In the genomic region with DNA sequence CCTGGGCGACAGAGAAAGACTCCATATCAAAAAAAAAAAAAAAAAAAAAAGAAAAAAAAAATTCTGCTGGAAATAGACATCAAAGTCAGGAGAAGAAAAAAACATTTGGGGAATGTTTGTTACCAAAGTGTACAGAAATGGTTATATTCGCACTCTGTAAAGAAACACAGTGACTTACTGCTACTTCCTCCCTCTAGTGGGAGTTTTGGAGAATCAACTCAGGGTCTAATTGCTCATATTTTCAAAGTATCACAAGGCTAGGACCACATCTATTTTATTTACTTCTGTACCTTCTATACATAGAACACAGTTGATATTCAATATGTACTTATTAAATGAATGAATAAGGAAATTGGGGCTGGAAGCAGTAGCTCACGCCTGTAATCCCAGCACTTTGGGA, we compare ENCODE assay signal across 10 cellular contexts. TPM values are rescaled to one million over a fixed set of nuclear protein-coding genes. Genes with fewer than 3 reads are reported as not detected.
DNase-seq lines count a peak whose midpoint lies in the region; ATAC-seq, FAIRE-seq and TF ChIP-seq lines count a peak whose summit lies in the region.
"Had no signal": no experiment of that assay in that cellular context is flagged by ENCODE, and none has a peak within 500 bp of the region (broad histone marks: within the 10 kb centered on the region; RNA-seq: fewer than 3 reads in every experiment).

No MANE protein-coding gene starts in this region.

- H3K4me2 ChIP-seq in mammary epithelial cell (ENCODE audit: insufficient read depth, low read depth, low read length): no peak overlapping the region

- dilution Hi-C loops in mammary epithelial cell (cut with HindIII; ENCODE audit: low sequenced_read_pairs): no loop called here

- CTCF ChIA-PET in mammary epithelial cell (lab: Charles Lee; ENCODE audit: low non-redundant PET): no interaction called here
- CTCF ChIA-PET in naive thymus-derived CD4-positive, alpha-beta T cell (lab: Charles Lee): interaction anchor here (0.6 to 2.3 kb wide), 7 partner anchors 10 to 712 kb away, joined by 3 to 6 read pairs (median 4); no protein-coding TSS in a partner anchor

- H4K20me1 ChIP-seq in mammary epithelial cell (ENCODE audit: insufficient read depth, low read length): no peaks in the 10 kb centered on the region

- no peaks in the 10 kb centered on the region for H3K27me3 Mint-ChIP-seq in naive thymus-derived CD4-positive, alpha-beta T cell
- H3K27me3 Mint-ChIP-seq in endothelial cell (ENCODE audit: unreplicated experiment): no peaks in the 10 kb centered on the region

- H3K4me1 Mint-ChIP-seq in naive thymus-derived CD4-positive, alpha-beta T cell: peaks cover 0 to 4% (median 0%) of the 10 kb centered on the region in 7 donors
- H3K4me1 Mint-ChIP-seq in endothelial cell (ENCODE audit: unreplicated experiment): no peaks in the 10 kb centered on the region

- no peaks in the 10 kb centered on the region for H3K79me2 ChIP-seq in mammary epithelial cell (ENCODE audit: insufficient read depth, low read length)

- TF ChIP-seq CTCF in LNCaP clone FGC (IDR thresholded peaks at IDR 0.05; ENCODE audit: control insufficient read depth, extremely low read depth, insufficient read depth): peak; percentile 43
- TF ChIP-seq CTCF in mammary epithelial cell (conservative IDR thresholded peaks at IDR 0.05 in 1 of 2, IDR thresholded peaks at IDR 0.05 in 1 of 2; ENCODE audit: extremely low read depth in 1 of 2, insufficient read depth in 1 of 2, low read depth in 1 of 2, low read length in 2 of 2): peak; percentile 18 to 32
- TF ChIP-seq CTCF in transverse colon (IDR thresholded peaks at IDR 0.05): peak in 2 of 5 experiments; percentile 15 to 17
- TF ChIP-seq CTCF in endothelial cell (IDR thresholded peaks at IDR 0.05; ENCODE audit: unreplicated experiment): no peak

- no peaks in the 10 kb centered on the region for H3K4me1 ChIP-seq in mammary epithelial cell (ENCODE audit: insufficient read depth, low read length)
- no peaks in the 10 kb centered on the region for H3K4me1 ChIP-seq in naive thymus-derived CD4-positive, alpha-beta T cell (ENCODE audit: control insufficient read depth in 2 of 2, insufficient read depth in 2 of 2, low read length in 2 of 2)
- no peaks in the 10 kb centered on the region for H3K4me1 ChIP-seq in transverse colon

- peaks cover 6 to 57% (median 45%) of the 10 kb centered on the region in 5 donors for H3K36me3 Mint-ChIP-seq in naive thymus-derived CD4-positive, alpha-beta T cell
- H3K36me3 Mint-ChIP-seq in endothelial cell (ENCODE audit: low read depth, unreplicated experiment): peaks cover 29% of the 10 kb centered on the region

- FAIRE-seq in GM12891 (lab: Jason Lieb, UNC): no peak
- FAIRE-seq: colon had no signal

- POLR2A ChIA-PET in naive thymus-derived CD4-positive, alpha-beta T cell (lab: Charles Lee): no interaction called here

- intact Hi-C loops in mammary epithelial cell (cut with micrococcal nuclease) (no loop called here), transverse colon (cut with DNase I; ENCODE audit: low total_unique reads) (no loop called here)
- intact Hi-C loops in naive thymus-derived CD4-positive, alpha-beta T cell (cut with micrococcal nuclease): loop anchor here (1.0 to 5.0 kb wide), 5 partner anchors 13 to 712 kb away; no protein-coding TSS in a partner anchor

- no peak overlapping the region for H2AFZ ChIP-seq in mammary epithelial cell (ENCODE audit: low read depth, low read length)

- H3K4me3 Mint-ChIP-seq in naive thymus-derived CD4-positive, alpha-beta T cell: no peak overlapping the region
- no peak overlapping the region for H3K4me3 Mint-ChIP-seq in endothelial cell (ENCODE audit: unreplicated experiment)

- DNase-seq in GM03348 (ENCODE audit: low spot score): peak; percentile 11
- DNase-seq in LNCaP clone FGC (ENCODE audit: low read depth): no peak
- no peak for DNase-seq in mammary epithelial cell
- peak in 5 of 9 donors; percentile 8 to 30 (median 17) for DNase-seq in naive thymus-derived CD4-positive, alpha-beta T cell
- DNase-seq in GM12891 (ENCODE audit: insufficient read length, low spot score): no peak
- no peak for DNase-seq in iPS-NIHi11 (ENCODE audit: low spot score)
- no peak for DNase-seq in transverse colon
- no peak for DNase-seq in endothelial cell (ENCODE audit: low spot score)
- DNase-seq: islet precursor cell had no signal

- no peaks in the 10 kb centered on the region for H3K9me3 ChIP-seq in mammary epithelial cell (replicated peaks; ENCODE audit: insufficient read depth, low read length)
- H3K9me3 ChIP-seq in naive thymus-derived CD4-positive, alpha-beta T cell (ENCODE audit: control insufficient read depth in 2 of 3, low read length in 3 of 3): no peaks in the 10 kb centered on the region
- no peaks in the 10 kb centered on the region for H3K9me3 ChIP-seq in transverse colon

- no peak for TF ChIP-seq EP300 in transverse colon (IDR thresholded peaks at IDR 0.05; ENCODE audit: low read depth)

- no peak for ATAC-seq in naive thymus-derived CD4-positive, alpha-beta T cell

- in situ Hi-C loops in mammary epithelial cell (cut with MboI; ENCODE audit: low sequenced_read_pairs in 2 of 2) (no loop called here), transverse colon (cut with MboI; ENCODE audit: low pct_ligation_motif_present in 1 of 4, low pct_unique_long_range_greater_than_20kb in 1 of 4, low sequenced_read_pairs in 3 of 4) (no loop called here)

- H3K9me3 Mint-ChIP-seq in naive thymus-derived CD4-positive, alpha-beta T cell: no peaks in the 10 kb centered on the region
- H3K9me3 Mint-ChIP-seq in endothelial cell (ENCODE audit: unreplicated experiment): no peaks in the 10 kb centered on the region

- H3K27ac ChIP-seq in mammary epithelial cell (ENCODE audit: insufficient read depth, low read depth, low read length) (no peak overlapping the region), transverse colon (no peak overlapping the region)
- no peak overlapping the region for H3K27ac ChIP-seq in naive thymus-derived CD4-positive, alpha-beta T cell (ENCODE audit: low read depth, low read length)

- no TSS peak for BruUV-seq in mammary epithelial cell (replicated peaks; lab: Mats Ljungman, UMichigan)

- no peak for TF ChIP-seq POLR2A in GM12891 (IDR thresholded peaks at IDR 0.05; ENCODE audit: low read depth, low read length)
- TF ChIP-seq POLR2A in transverse colon (IDR thresholded peaks at IDR 0.05): no peak

- H3K27me3 ChIP-seq in mammary epithelial cell (ENCODE audit: insufficient read depth, low read length) (no peaks in the 10 kb centered on the region), transverse colon (no peaks in the 10 kb centered on the region)
- H3K27me3 ChIP-seq in naive thymus-derived CD4-positive, alpha-beta T cell (ENCODE audit: control insufficient read depth in 2 of 2, insufficient read depth in 2 of 2, low read length in 2 of 2): no peaks in the 10 kb centered on the region

- WGBS in mammary epithelial cell (ENCODE audit: low coverage, missing lambda C conversion rate): 94% methylated on average over 3 of the region's 3 CpGs
- 95 to 100% methylated on average over 3 of the region's 3 CpGs for WGBS in transverse colon (ENCODE audit: low coverage in 1 of 2), 2 donors

- H3K36me3 ChIP-seq in mammary epithelial cell (ENCODE audit: insufficient read depth, low read length): peaks cover 31% of the 10 kb centered on the region
- H3K36me3 ChIP-seq in naive thymus-derived CD4-positive, alpha-beta T cell (ENCODE audit: control insufficient read depth in 2 of 3, insufficient read depth in 3 of 3, low read length in 3 of 3): peaks cover 31 to 75% (median 44%) of the 10 kb centered on the region in 3 experiments
- peaks cover 0 to 95% (median 44%) of the 10 kb centered on the region in 4 donors for H3K36me3 ChIP-seq in transverse colon

- H3K9ac ChIP-seq in mammary epithelial cell (ENCODE audit: insufficient read depth, low read length): no peak overlapping the region

- H3K4me3 ChIP-seq in LNCaP clone FGC (ENCODE audit: low read depth, low read length) (no peak overlapping the region), mammary epithelial cell (replicated peaks in 1 of 3; ENCODE audit: insufficient read depth in 1 of 3, low read depth in 2 of 3, low read length in 3 of 3) (no peak overlapping the region), transverse colon (no peak overlapping the region)
- H3K4me3 ChIP-seq in naive thymus-derived CD4-positive, alpha-beta T cell (ENCODE audit: low read length): no peak overlapping the region

- peak overlapping the region in 1 of 9 donors; percentile 51 for H3K27ac Mint-ChIP-seq in naive thymus-derived CD4-positive, alpha-beta T cell
- H3K27ac Mint-ChIP-seq in endothelial cell (ENCODE audit: unreplicated experiment): no peak overlapping the region

TF ChIP-seq in GM12891, 5 proteins besides CTCF, POLR2A, EP300 and RAD21:
- no peak for TF ChIP-seq PAX5 (IDR thresholded peaks at IDR 0.05; ENCODE audit: insufficient read depth, low read length, severe bottlenecking)
- no peak for TF ChIP-seq TAF1 (IDR thresholded peaks at IDR 0.05; ENCODE audit: low read depth, low read length)
- TF ChIP-seq POLR2AphosphoS5 (IDR thresholded peaks at IDR 0.05; ENCODE audit: low read depth, low read length): no peak
- no peak for TF ChIP-seq POU2F2 (IDR thresholded peaks at IDR 0.05; ENCODE audit: low read depth, low read length)
- no peak for TF ChIP-seq SPI1 (IDR thresholded peaks at IDR 0.05; ENCODE audit: low read depth, low read length)

RNA-seq across cellular contexts. Expression of gene ARG1, which starts 24.4 kb away (rescaled TPM):
- not detected for total RNA-seq in mammary epithelial cell
- not detected for polyA plus RNA-seq in mammary epithelial cell
- polyA minus RNA-seq in mammary epithelial cell: not detected
- total RNA-seq in naive thymus-derived CD4-positive, alpha-beta T cell: not detected
- not detected for polyA plus RNA-seq in naive thymus-derived CD4-positive, alpha-beta T cell
- polyA plus RNA-seq in GM12891 (2012; ENCODE audit: low read depth, missing spikeins): 0.26 TPM
- not detected for total RNA-seq in transverse colon
- not detected for total RNA-seq in endothelial cell (ENCODE audit: unreplicated experiment)

RNA-seq across cellular contexts. Expression of gene MED23, which starts 30.6 kb away (rescaled TPM):
- total RNA-seq in mammary epithelial cell (10 to 100 TPM; 20.7 to 31.3 TPM), transverse colon (10 to 100 TPM; 11.6 to 47.6 (median 37.9) TPM), endothelial cell (ENCODE audit: unreplicated experiment) (32.1 TPM)
- 11.1 TPM for polyA plus RNA-seq in mammary epithelial cell
- polyA minus RNA-seq in mammary epithelial cell: 22.5 TPM
- total RNA-seq in naive thymus-derived CD4-positive, alpha-beta T cell: 10 to 100 TPM; 35.7 to 59.1 (median 55.4) TPM
- polyA plus RNA-seq in naive thymus-derived CD4-positive, alpha-beta T cell: 10 to 100 TPM; 11.1 to 16.7 TPM
- 7.5 TPM for polyA plus RNA-seq in GM12891 (2012; ENCODE audit: low read depth, missing spikeins)

RNA-seq across cellular contexts. Expression of gene ENPP3, which starts 39.7 kb away (rescaled TPM):
- not detected for total RNA-seq in mammary epithelial cell
- not detected for polyA plus RNA-seq in mammary epithelial cell
- polyA minus RNA-seq in mammary epithelial cell: not detected
- 1 to 10 TPM in 2 of 5 experiments, under 1 TPM in 3; 0.35 to 7.1 (median 0.51) TPM for total RNA-seq in naive thymus-derived CD4-positive, alpha-beta T cell
- under 1 TPM; 0.15 to 0.33 TPM for polyA plus RNA-seq in naive thymus-derived CD4-positive, alpha-beta T cell
- not detected for polyA plus RNA-seq in GM12891 (2012; ENCODE audit: low read depth, missing spikeins)
- total RNA-seq in transverse colon: 10 to 100 TPM in 3 of 4 donors, 1 to 10 TPM in 1; 4.6 to 28.1 (median 20.6) TPM
- 0.64 TPM for total RNA-seq in endothelial cell (ENCODE audit: unreplicated experiment)

Comparison
In these comparisons a context has a peak if more than half of its experiments do, and no peak if none do; other contexts are left out.
1. DNase-seq: peak in GM03348 (single experiment) and naive thymus-derived CD4-positive, alpha-beta T cell (5 of 9); none in LNCaP clone FGC (single experiment), mammary epithelial cell (single experiment), GM12891 (single experiment), iPS-NIHi11 (single experiment), transverse colon (single experiment) and endothelial cell (single experiment).
2. intact Hi-C loops: an anchor here in naive thymus-derived CD4-positive, alpha-beta T cell (1.0 to 5.0 kb wide); none called in mammary epithelial cell and transverse colon.